ENCODE assay signal across 24 cellular contexts in the genomic region with DNA sequence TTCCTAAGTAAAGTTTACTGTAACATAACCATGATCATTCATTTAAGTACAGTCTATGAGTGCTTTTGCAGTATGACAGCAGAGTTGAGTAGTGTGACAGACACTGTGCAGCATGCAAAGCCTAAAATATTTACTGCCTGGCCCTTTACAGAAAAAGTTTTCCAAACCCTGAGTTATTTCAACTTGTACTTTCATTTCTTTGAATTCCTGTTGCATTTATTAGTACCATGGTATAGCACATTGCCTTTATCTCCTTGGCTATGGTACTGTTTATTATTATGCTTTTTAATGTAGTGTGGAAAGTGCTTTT. TPM values are rescaled to one million over a fixed set of nuclear protein-coding genes. Genes with fewer than 3 reads are reported as not detected.
DNase-seq lines count a peak whose midpoint lies in the region; ATAC-seq, FAIRE-seq and TF ChIP-seq lines count a peak whose summit lies in the region.
"Had no signal": no experiment of that assay in that cellular context is flagged by ENCODE, and none has a peak within 500 bp of the region (broad histone marks: within the 10 kb centered on the region; RNA-seq: fewer than 3 reads in every experiment).

No MANE protein-coding gene starts in this region.

- TF ChIP-seq POLR2A in breast epithelium (IDR thresholded peaks at IDR 0.05) = no peak

- H3K9me3 Mint-ChIP-seq in MCF 10A (ENCODE audit: unreplicated experiment) = no peaks in the 10 kb centered on the region
- no peaks in the 10 kb centered on the region for H3K9me3 Mint-ChIP-seq in endodermal cell
- H3K9me3 Mint-ChIP-seq in mesothelial cell of epicardium = no peaks in the 10 kb centered on the region

- no peaks in the 10 kb centered on the region for H3K36me3 ChIP-seq in breast epithelium
- H3K36me3 ChIP-seq in endodermal cell (ENCODE audit: control insufficient read depth, insufficient read depth, low read length) = peaks cover 11% of the 10 kb centered on the region
- H3K36me3 ChIP-seq: MG63 had no signal

- H3K27me3 ChIP-seq in breast epithelium = no peaks in the 10 kb centered on the region
- H3K27me3 ChIP-seq in endodermal cell (ENCODE audit: control insufficient read depth, insufficient read depth, low read length, poor library complexity, severe bottlenecking) = no peaks in the 10 kb centered on the region
- H3K27me3 ChIP-seq: MG63 had no signal

- POLR2A ChIA-PET in MCF 10A (lab: Yijun Ruan, JAX) = interaction anchor here (1.3 to 5.9 kb wide), 3 partner anchors 7 to 65 kb away, joined by 3 to 80 read pairs (median 12); a partner anchor contains a TSS

- H3K27ac ChIP-seq in breast epithelium = no peak overlapping the region
- H3K27ac ChIP-seq in endodermal cell (ENCODE audit: low read depth, low read length) = no peak overlapping the region
- H3K27ac ChIP-seq: KMS-11, SK-N-MC had no signal

- DNase-seq in MCF 10A (ENCODE audit: unreplicated experiment) = no peak
- no peak for DNase-seq in breast epithelium (ENCODE audit: low spot score in 2 of 2)
- DNase-seq in HTR-8/SVneo (ENCODE audit: insufficient read length, low spot score) = no peak
- no peak for DNase-seq in endodermal cell
- no peak for DNase-seq in mesothelial cell of epicardium (ENCODE audit: low spot score in 2 of 2, unreplicated experiment in 2 of 2)
- no peak for DNase-seq in HUDEP-2 (lab: John Stamatoyannopoulos, UW; ENCODE audit: unreplicated experiment in 76 of 76)
- DNase-seq in NCI-H1417 treated with DMSO at 0.1 percent for 48 hours (lab: John Stamatoyannopoulos, UW) = no peak
- DNase-seq: 8988T; DMS153; GDM1; GOT3; MG63; NCI-H1092; NCI-H1694; NCI-H2081 treated with DMSO at 0.1 percent for 48 hours; NCI-H510A; NCI-H748 treated with DMSO at 0.1 percent for 48 hours; NK-92 treated with Interleukin-12 subunit alpha and Interleukin-12 subunit beta, amount 100 ng/mL, for 24 hours; SHP77 had no signal

- no TSS peak for BruUV-seq in MCF 10A (replicated peaks; lab: Mats Ljungman, UMichigan)

- H3K4me1 Mint-ChIP-seq in MCF 10A (ENCODE audit: insufficient read depth, unreplicated experiment) (peaks cover 50% of the 10 kb centered on the region), endodermal cell (peaks cover 59% of the 10 kb centered on the region), mesothelial cell of epicardium (peaks cover 59% of the 10 kb centered on the region)

- CTCF ChIA-PET in MCF 10A (lab: Yijun Ruan, JAX) = no interaction called here

- H3K4me1 ChIP-seq in breast epithelium (peaks cover 0 to 8% of the 10 kb centered on the region in 2 donors), endodermal cell (ENCODE audit: control insufficient read depth, insufficient read depth, low read length) (peaks cover 6% of the 10 kb centered on the region)

- H3K9me3 ChIP-seq in breast epithelium (no peaks in the 10 kb centered on the region), endodermal cell (ENCODE audit: control insufficient read depth, low read length) (no peaks in the 10 kb centered on the region)
- H3K9me3 ChIP-seq: MG63 had no signal

- H3K27me3 Mint-ChIP-seq in MCF 10A (ENCODE audit: insufficient read depth, unreplicated experiment) (no peaks in the 10 kb centered on the region), endodermal cell (ENCODE audit: insufficient read depth) (no peaks in the 10 kb centered on the region), mesothelial cell of epicardium (ENCODE audit: low read depth) (no peaks in the 10 kb centered on the region)
- H3K27me3 Mint-ChIP-seq: B cell had no signal

- FAIRE-seq in HTR-8/SVneo (lab: Jason Lieb, UNC) = peak; percentile 20
- FAIRE-seq: RCC 7860 had no signal

- ATAC-seq in GM21423 (IDR thresholded peaks at IDR 0.05; ENCODE audit: unreplicated experiment) = no peak

- intact Hi-C loops in MCF 10A (cut with micrococcal nuclease) (no loop called here), breast epithelium (cut with DNase I; ENCODE audit: low total_unique reads) (no loop called here)

- peak overlapping the region; percentile 75 for H3K27ac Mint-ChIP-seq in MCF 10A (ENCODE audit: low read depth, unreplicated experiment)
- no peak overlapping the region for H3K27ac Mint-ChIP-seq in endodermal cell
- H3K27ac Mint-ChIP-seq in mesothelial cell of epicardium = peak overlapping the region; percentile 12
- H3K27ac Mint-ChIP-seq: B cell had no signal

- TF ChIP-seq CTCF in MCF 10A (IDR thresholded peaks at IDR 0.05; ENCODE audit: unreplicated experiment) (no peak), breast epithelium (IDR thresholded peaks at IDR 0.05) (no peak), endodermal cell (conservative IDR thresholded peaks at IDR 0.05) (no peak), mesothelial cell of epicardium (IDR thresholded peaks at IDR 0.05; ENCODE audit: unreplicated experiment) (no peak)

- H3K36me3 Mint-ChIP-seq in MCF 10A (ENCODE audit: insufficient read depth, unreplicated experiment) (peaks cover 15% of the 10 kb centered on the region), endodermal cell (ENCODE audit: low read depth) (peaks cover 3% of the 10 kb centered on the region), mesothelial cell of epicardium (peaks cover 1% of the 10 kb centered on the region)

- no peak overlapping the region for H3K9ac ChIP-seq in endodermal cell (ENCODE audit: extremely low read depth, low read length, poor library complexity, severe bottlenecking)
- H3K9ac ChIP-seq: KMS-11 had no signal

- H3K4me3 ChIP-seq in breast epithelium = no peak overlapping the region
- peak overlapping the region; percentile 51 for H3K4me3 ChIP-seq in endodermal cell (ENCODE audit: low read length)
- H3K4me3 ChIP-seq: MG63, SK-N-MC had no signal

- H3K4me3 Mint-ChIP-seq in MCF 10A (ENCODE audit: unreplicated experiment) (no peak overlapping the region), endodermal cell (no peak overlapping the region), mesothelial cell of epicardium (no peak overlapping the region)
- H3K4me3 Mint-ChIP-seq: B cell had no signal

RNA-seq across cellular contexts. Expression of a gene that starts 6.2 kb away (rescaled TPM):
- total RNA-seq in MCF 10A (2022) = 100 TPM in 2 replicates
- total RNA-seq in breast epithelium = 100 to 1,000 TPM; 115 to 189 (median 121) TPM
- 100 to 1,000 TPM; 122 to 133 TPM for total RNA-seq in endodermal cell
- 57.3 TPM for polyA plus RNA-seq in endodermal cell (2013, experiment 1 of 2)
- 62.8 TPM for polyA plus RNA-seq in endodermal cell (2013, experiment 2 of 2)
- total RNA-seq in mesothelial cell of epicardium = 166 to 173 TPM (median 167 TPM) in 3 replicates
